In the genomic region with DNA sequence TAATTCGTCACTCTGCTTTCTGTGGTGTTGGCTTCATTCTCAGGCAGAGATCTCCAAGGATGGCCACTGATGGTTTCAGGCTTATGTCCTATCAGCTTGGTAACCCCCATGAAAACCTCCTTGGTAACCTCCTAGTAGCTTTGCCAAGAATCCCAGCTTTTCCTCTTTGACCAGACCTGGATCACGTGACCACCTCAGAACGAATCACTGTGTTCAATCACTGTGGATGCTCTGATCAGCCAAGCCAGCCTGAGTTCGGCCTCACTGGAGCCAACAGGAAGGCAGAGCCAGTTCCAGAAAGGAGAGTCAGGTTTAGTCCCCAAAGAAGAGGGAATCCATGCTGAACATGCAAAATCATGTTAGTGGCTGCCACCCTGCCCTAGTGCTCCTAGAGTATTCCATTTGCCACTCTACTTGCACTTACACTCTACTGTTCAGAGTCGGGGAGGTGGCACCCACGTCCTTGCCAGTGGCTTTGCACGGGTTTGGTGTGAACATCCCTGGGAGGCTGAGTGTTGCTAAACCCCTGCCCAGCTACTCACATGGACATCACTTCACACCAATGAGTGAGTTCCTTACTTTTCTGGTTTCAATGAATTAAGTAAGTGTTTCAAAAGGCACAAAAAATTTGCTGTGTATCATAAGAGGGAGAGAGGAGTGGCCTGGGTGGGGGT, we compare ENCODE assay signal across 2 cellular contexts.
TF ChIP-seq lines count a peak whose summit lies in the region.

No MANE protein-coding gene starts in this region.

TF ChIP-seq in IMR-90, 13 proteins besides CTCF, POLR2A, EP300 and RAD21 (continued from another document):
- TF ChIP-seq, protein P1, sequence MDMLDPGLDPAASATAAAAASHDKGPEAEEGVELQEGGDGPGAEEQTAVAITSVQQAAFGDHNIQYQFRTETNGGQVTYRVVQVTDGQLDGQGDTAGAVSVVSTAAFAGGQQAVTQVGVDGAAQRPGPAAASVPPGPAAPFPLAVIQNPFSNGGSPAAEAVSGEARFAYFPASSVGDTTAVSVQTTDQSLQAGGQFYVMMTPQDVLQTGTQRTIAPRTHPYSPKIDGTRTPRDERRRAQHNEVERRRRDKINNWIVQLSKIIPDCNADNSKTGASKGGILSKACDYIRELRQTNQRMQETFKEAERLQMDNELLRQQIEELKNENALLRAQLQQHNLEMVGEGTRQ (IDR thresholded peaks at IDR 0.05; ENCODE audit: low read depth, low read length), result peak; percentile 46

TF ChIP-seq in GM12891, 5 proteins besides CTCF, POLR2A, EP300 and RAD21:
- no peak for TF ChIP-seq TAF1 (IDR thresholded peaks at IDR 0.05; ENCODE audit: low read depth, low read length)
- TF ChIP-seq POU2F2 (IDR thresholded peaks at IDR 0.05; ENCODE audit: low read depth, low read length), result no peak
- TF ChIP-seq POLR2AphosphoS5 (IDR thresholded peaks at IDR 0.05; ENCODE audit: low read depth, low read length), result no peak
- no peak for TF ChIP-seq PAX5 (IDR thresholded peaks at IDR 0.05; ENCODE audit: insufficient read depth, low read length, severe bottlenecking)
- no peak for TF ChIP-seq SPI1 (IDR thresholded peaks at IDR 0.05; ENCODE audit: low read depth, low read length)
